Comparison of ENCODE assay signal across 20 cellular contexts in genomic region chr5:71011194-71011792, GRCh38. TPM values are rescaled to one million over a fixed set of nuclear protein-coding genes. Genes with fewer than 3 reads are reported as not detected.
DNase-seq lines count a peak whose midpoint lies in the region; ATAC-seq, FAIRE-seq and TF ChIP-seq lines count a peak whose summit lies in the region.
"Had no signal": no experiment of that assay in that cellular context is flagged by ENCODE, and none has a peak within 500 bp of the region (broad histone marks: within the 10 kb centered on the region; RNA-seq: fewer than 3 reads in every experiment).

No MANE protein-coding gene starts in this region.

- TF ChIP-seq CTCF in K562 (IDR thresholded peaks at IDR 0.05 in 2 of 3, conservative IDR thresholded peaks at IDR 0.05 in 1 of 3; ENCODE audit: insufficient read depth in 2 of 3, low read depth in 1 of 3, low read length in 3 of 3) (no peak), spleen (IDR thresholded peaks at IDR 0.05 in 8 of 11, conservative IDR thresholded peaks at IDR 0.05 in 3 of 11) (no peak), type B pancreatic cell (conservative IDR thresholded peaks at IDR 0.05) (no peak)

- FAIRE-seq in K562 (lab: Jason Lieb, UNC) (no peak), frontal cortex (lab: Jason Lieb, UNC) (no peak)
- FAIRE-seq: RCC 7860 had no signal

- H3K4me1 ChIP-seq in K562 (replicated peaks in 1 of 2; ENCODE audit: control insufficient read depth in 2 of 2, insufficient read depth in 2 of 2, low read length in 2 of 2): no peaks in the 10 kb centered on the region; a peak in 1 of 5 replicates
- H3K4me1 ChIP-seq in spleen: peaks cover 0 to 12% (median 0%) of the 10 kb centered on the region in 6 donors

- TF ChIP-seq POLR2A in K562 (conservative IDR thresholded peaks at IDR 0.05): no peak
- TF ChIP-seq POLR2A in spleen (IDR thresholded peaks at IDR 0.05): no peak

- H3K79me2 ChIP-seq in K562 (ENCODE audit: control insufficient read depth, insufficient read depth, low read length): no peaks in the 10 kb centered on the region

- no peaks in the 10 kb centered on the region for H4K20me1 ChIP-seq in K562 (replicated peaks; ENCODE audit: control insufficient read depth, insufficient read depth, low read length)

- no peak overlapping the region for H3K4me3 Mint-ChIP-seq in type B pancreatic cell

- in situ Hi-C loops in K562 (cut with MboI): loop anchor here (5.0 to 25.0 kb wide), 7 partner anchors 104 to 1404 kb away; no protein-coding TSS in a partner anchor

- POLR2A ChIA-PET in K562 (lab: Yijun Ruan, JAX): no interaction called here

- peak; percentile 0 for DNase-seq in HT1080 (ENCODE audit: low read depth)
- peak in 2 of 4 experiments; percentile 1 to 4 for DNase-seq in K562 (ENCODE audit: extremely low read depth in 1 of 4, low spot score in 3 of 4)
- DNase-seq in iPS-NIHi7 (ENCODE audit: extremely low spot score): peak; percentile 1
- peak; percentile 56 for DNase-seq in spleen
- DNase-seq in frontal cortex (ENCODE audit: low spot score in 2 of 2): no peak
- no peak for DNase-seq in type B pancreatic cell (ENCODE audit: extremely low spot score, unreplicated experiment)
- DNase-seq: ACHN; C1 segment of cervical spinal cord; DMS79 treated with DMSO at 0.1 percent for 48 hours; HCEC 1CT; KG1; MV-4-11; NCI-H187; NCI-H2107; NCI-H510A; NCI-H748 treated with DMSO at 0.1 percent for 48 hours; NK-92 treated with Interleukin-12 subunit alpha and Interleukin-12 subunit beta, amount 100 ng/mL, for 24 hours had no signal

- H3K36me3 ChIP-seq in K562 (ENCODE audit: control insufficient read depth, insufficient read depth, low read length) (no peaks in the 10 kb centered on the region), spleen (peaks cover 0 to 45% (median 0%) of the 10 kb centered on the region in 6 donors)

- no peaks in the 10 kb centered on the region for H3K9me1 ChIP-seq in K562 (ENCODE audit: control insufficient read depth, insufficient read depth, low read length)

- no peaks in the 10 kb centered on the region for H3K4me1 Mint-ChIP-seq in type B pancreatic cell (ENCODE audit: unreplicated experiment)

- H3K27me3 ChIP-seq in K562 (ENCODE audit: control insufficient read depth in 2 of 2, insufficient read depth in 2 of 2, low read length in 2 of 2) (peaks cover 23 to 30% of the 10 kb centered on the region in 2 experiments), spleen (replicated peaks in 1 of 7) (no peaks in the 10 kb centered on the region)

- H3K27ac ChIP-seq in K562 (ENCODE audit: extremely low read depth, low read depth, low read length) (no peak overlapping the region), spleen (no peak overlapping the region)

- H3K27me3 Mint-ChIP-seq in type B pancreatic cell: no peaks in the 10 kb centered on the region

- CTCF ChIA-PET in K562 (lab: Yijun Ruan, JAX; ENCODE audit: low intra/inter-chr PET ratio): no interaction called here

- intact Hi-C loops in K562 (cut with micrococcal nuclease): no loop called here
- intact Hi-C loops in spleen (cut with DNase I; ENCODE audit: low total_unique reads): no loop called here

- ATAC-seq in K562 (no peak), HG03354 (IDR thresholded peaks at IDR 0.05; ENCODE audit: poor library complexity, severe bottlenecking, unreplicated experiment) (no peak)
- ATAC-seq: Right ventricle myocardium inferior had no signal

- BruUV-seq in K562 (replicated peaks; lab: Mats Ljungman, UMichigan): no TSS peak

- H3K4me2 ChIP-seq in K562 (ENCODE audit: insufficient read depth, low read length): no peak overlapping the region

- 14% methylated on average over 8 of the region's 8 CpGs for WGBS in K562 (ENCODE audit: insufficient coverage, low coverage, missing lambda C conversion rate)
- 85 to 94% (median 89%) methylated on average over 8 of the region's 8 CpGs for WGBS in spleen, 5 donors

- no peak overlapping the region for H3K4me3 ChIP-seq in K562
- no peak overlapping the region for H3K4me3 ChIP-seq in spleen

- H3K9me3 Mint-ChIP-seq in type B pancreatic cell: no peaks in the 10 kb centered on the region

- no peaks in the 10 kb centered on the region for H3K36me3 Mint-ChIP-seq in type B pancreatic cell

- no peak for TF ChIP-seq RAD21 in K562 (CRISPR knock-in tag; conservative IDR thresholded peaks at IDR 0.05 in 1 of 2, IDR thresholded peaks at IDR 0.05 in 1 of 2)

- H3K9ac ChIP-seq in K562 (ENCODE audit: insufficient read depth in 1 of 2, low read depth in 2 of 2, low read length in 2 of 2): no peak overlapping the region

- no peaks in the 10 kb centered on the region for H3K9me3 ChIP-seq in K562 (replicated peaks; ENCODE audit: control insufficient read depth, insufficient read depth, low read depth, low read length)
- no peaks in the 10 kb centered on the region for H3K9me3 ChIP-seq in spleen

- H3K27ac Mint-ChIP-seq in type B pancreatic cell: no peak overlapping the region

- H2AFZ ChIP-seq in K562 (ENCODE audit: low read depth, low read length): 0 out of 2 replicates have a peak overlapping the region, but pooled peaks have one; percentile 1

- TF ChIP-seq EP300 in K562 (IDR thresholded peaks at IDR 0.05; ENCODE audit: low read length): no peak

TF ChIP-seq in K562, 482 proteins besides CTCF, POLR2A, EP300 and RAD21 (continues in another document):
- TF ChIP-seq TCF7 (IDR thresholded peaks at IDR 0.05; ENCODE audit: borderline replicate concordance): no peak
- no peak for TF ChIP-seq NR3C1 (CRISPR knock-in tag; IDR thresholded peaks at IDR 0.05)
- no peak for TF ChIP-seq GTF2A2 (tag; IDR thresholded peaks at IDR 0.05)
- no peak for TF ChIP-seq CC2D1A (IDR thresholded peaks at IDR 0.05)
- no peak for TF ChIP-seq TFAP4 (CRISPR knock-in tag; IDR thresholded peaks at IDR 0.05; ENCODE audit: borderline replicate concordance)

RNA-seq across cellular contexts. Expression of gene NAIP, which starts 13.8 kb away (rescaled TPM):
- total RNA-seq in HT1080 (2014; rRNA removed; shearing (Covaris generic)): 0.17 and 0.71 TPM in 2 replicates
- polyA plus RNA-seq in HT1080 (2015; cell fraction: cytosol; rRNA removed): 0.80 and 1.0 TPM in 2 replicates
- polyA plus RNA-seq in HT1080 (2015; cell fraction: nucleus; rRNA removed): 2.9 and 3.8 TPM in 2 replicates
- 18.7 and 27.7 TPM in 2 replicates for total RNA-seq in K562 (2011; cell fraction: chromatin; rRNA removed; ENCODE audit: low replicate concordance)
- total RNA-seq in K562 (2011; cell fraction: nucleolus; rRNA removed): 9.2 and 9.8 TPM in 2 replicates
- total RNA-seq in K562 (2011; cell fraction: nucleoplasm; rRNA removed): 27.1 and 39.6 TPM in 2 replicates
- total RNA-seq in K562 (2014; rRNA removed) (1.5 and 2.8 TPM in 2 replicates), K562 (2014; rRNA removed; fragmentation: Illumina TruSeq; extraction: Trizol) (6.3 and 6.4 TPM in 2 replicates), K562 (2015; rRNA removed; fragmentation: Illumina TruSeq; extraction: Trizol) (4.8 and 6.2 TPM in 2 replicates), K562 (2021) (2.9 and 3.6 TPM in 2 replicates), spleen (100 to 1,000 TPM; 102 to 299 (median 199) TPM), frontal cortex (20.4 TPM), type B pancreatic cell (ENCODE audit: low replicate concordance) (10.4 and 16.4 TPM in 2 replicates)
- polyA plus RNA-seq in K562 (2011; rRNA removed) (4.1 and 4.3 TPM in 2 replicates), K562 (2014; fragmentation: Illumina TruSeq; extraction: Trizol) (2.6 and 4.0 TPM in 2 replicates), K562 (2014; fragmentation: Nextera tagmentation; extraction: Ambion mirVana) (1 to 10 TPM; 2.1 to 2.4 TPM), K562 (2014; rRNA removed) (3.3 and 3.6 TPM in 2 replicates), spleen (10 to 100 TPM; 15.4 to 20.1 (median 17.2) TPM)
- polyA plus RNA-seq in K562 (2011; cell fraction: cytosol; rRNA removed): 0.73 and 1.5 TPM in 2 replicates
- 5.1 and 5.5 TPM in 2 replicates for polyA plus RNA-seq in K562 (2011; cell fraction: nucleus; rRNA removed)
- polyA plus RNA-seq in K562 (2012): 3.6 and 6.6 TPM in 2 replicates
- polyA minus RNA-seq in K562 (2011; rRNA and poly(A)+ RNA removed): 4.1 and 9.9 TPM in 2 replicates
- 0.64 and 0.95 TPM in 2 replicates for polyA minus RNA-seq in K562 (2011; cell fraction: cytosol; rRNA and poly(A)+ RNA removed)
- polyA minus RNA-seq in K562 (2011; cell fraction: nucleus; rRNA and poly(A)+ RNA removed): 4.4 and 6.3 TPM in 2 replicates

RNA-seq across cellular contexts. Expression of gene GTF2H2, which starts 56.2 kb away (rescaled TPM):
- 67.4 and 83.4 TPM in 2 replicates for total RNA-seq in HT1080 (2014; rRNA removed; shearing (Covaris generic))
- polyA plus RNA-seq in HT1080 (2015; cell fraction: cytosol; rRNA removed): 64.2 and 66.0 TPM in 2 replicates
- 99.4 and 101 TPM in 2 replicates for polyA plus RNA-seq in HT1080 (2015; cell fraction: nucleus; rRNA removed)
- 54.9 and 166 TPM in 2 replicates for total RNA-seq in K562 (2011; cell fraction: chromatin; rRNA removed; ENCODE audit: low replicate concordance)
- 31.2 and 45.1 TPM in 2 replicates for total RNA-seq in K562 (2011; cell fraction: nucleolus; rRNA removed)
- total RNA-seq in K562 (2011; cell fraction: nucleoplasm; rRNA removed): 83.7 and 145 TPM in 2 replicates
- total RNA-seq in K562 (2014; rRNA removed) (42.7 and 71.3 TPM in 2 replicates), K562 (2014; rRNA removed; fragmentation: Illumina TruSeq; extraction: Trizol) (91.9 and 94.7 TPM in 2 replicates), K562 (2015; rRNA removed; fragmentation: Illumina TruSeq; extraction: Trizol) (89.7 and 104 TPM in 2 replicates), K562 (2021) (51.8 and 54.0 TPM in 2 replicates), spleen (10 to 100 TPM; 17.2 to 33.3 (median 23.0) TPM), frontal cortex (34.2 TPM), type B pancreatic cell (ENCODE audit: low replicate concordance) (23.2 and 34.4 TPM in 2 replicates)
- polyA plus RNA-seq in K562 (2011; rRNA removed) (35.4 and 46.9 TPM in 2 replicates), K562 (2014; fragmentation: Illumina TruSeq; extraction: Trizol) (66.3 and 70.6 TPM in 2 replicates), K562 (2014; fragmentation: Nextera tagmentation; extraction: Ambion mirVana) (100 to 1,000 TPM; 133 to 171 TPM), K562 (2014; rRNA removed) (88.3 and 99.4 TPM in 2 replicates), spleen (1 to 10 TPM; 2.6 to 9.6 (median 5.8) TPM)
- 8.0 and 11.5 TPM in 2 replicates for polyA plus RNA-seq in K562 (2011; cell fraction: cytosol; rRNA removed)
- 19.1 and 19.5 TPM in 2 replicates for polyA plus RNA-seq in K562 (2011; cell fraction: nucleus; rRNA removed)
- 25.3 and 58.6 TPM in 2 replicates for polyA plus RNA-seq in K562 (2012)
- polyA minus RNA-seq in K562 (2011; rRNA and poly(A)+ RNA removed): 43.9 and 49.5 TPM in 2 replicates
- 6.9 and 12.9 TPM in 2 replicates for polyA minus RNA-seq in K562 (2011; cell fraction: cytosol; rRNA and poly(A)+ RNA removed)
- polyA minus RNA-seq in K562 (2011; cell fraction: nucleus; rRNA and poly(A)+ RNA removed): 41.6 and 69.3 TPM in 2 replicates

Comparison
In these comparisons a context has a peak if more than half of its experiments do, and no peak if none do; other contexts are left out.
1. DNase-seq: peak in HT1080 (single experiment), iPS-NIHi7 (single experiment) and spleen (single experiment); none in frontal cortex (0 of 2) and type B pancreatic cell (single experiment).